In genomic region chr16:84841787-84842300, GRCh38 we compare ENCODE assay signal across 10 cellular contexts. TPM values are rescaled to one million over a fixed set of nuclear protein-coding genes. Genes with fewer than 3 reads are reported as not detected.
DNase-seq lines count a peak whose midpoint lies in the region; ATAC-seq and TF ChIP-seq lines count a peak whose summit lies in the region.
"Had no signal": no experiment of that assay in that cellular context is flagged by ENCODE, and none has a peak within 500 bp of the region (broad histone marks: within the 10 kb centered on the region; RNA-seq: fewer than 3 reads in every experiment).

No MANE protein-coding gene starts in this region.

- peak overlapping the region; percentile 53 for H3K27ac ChIP-seq in PC-3 (ENCODE audit: low read length)
- peak overlapping the region; percentile 72 to 83 (median 76) for H3K27ac ChIP-seq in thyroid gland
- H3K27ac ChIP-seq: SK-N-MC had no signal

- no peak overlapping the region for H3K9ac ChIP-seq in PC-3 (ENCODE audit: low read length)

- peak; percentile 26 for DNase-seq in activated naive CD4-positive, alpha-beta T cell treated with anti-CD3 and anti-CD28 coated beads for 36 hours
- no peak for DNase-seq in activated naive CD4-positive, alpha-beta T cell treated with Interleukin-2 at 50 U/mL for 16 hours
- DNase-seq in PC-3 = peak; percentile 65
- DNase-seq in islet precursor cell = peak; percentile 96
- peak; percentile 91 to 95 for DNase-seq in thyroid gland
- no peak for DNase-seq in activated CD4-positive, alpha-beta T cell treated with anti-CD3 and anti-CD28 coated beads, Interleukin-2, amount 50 U/mL, for 48 hours
- no peak for DNase-seq in RKO (ENCODE audit: low spot score)
- no peak for DNase-seq in NCI-H1048 (lab: John Stamatoyannopoulos, UW)
- DNase-seq: naive B cell had no signal

- H3K4me3 ChIP-seq in PC-3 (ENCODE audit: low read length) (no peak overlapping the region; the same call in 1 of the 2 replicates), thyroid gland (replicated peaks in 1 of 3) (no peak overlapping the region)
- H3K4me3 ChIP-seq: SK-N-MC had no signal

- no peak for TF ChIP-seq CTCF in PC-3 (conservative IDR thresholded peaks at IDR 0.05; ENCODE audit: low read depth, low read length)
- no peak for TF ChIP-seq CTCF in thyroid gland (IDR thresholded peaks at IDR 0.05)

- CTCF ChIA-PET in activated naive CD4-positive, alpha-beta T cell treated with anti-CD3 and anti-CD28 coated beads for 36 hours (lab: Charles Lee) = no interaction called here
- CTCF ChIA-PET in PC-3 (lab: Charles Lee) = no interaction called here

- intact Hi-C loops in activated naive CD4-positive, alpha-beta T cell treated with anti-CD3 and anti-CD28 coated beads for 36 hours (cut with micrococcal nuclease) = no loop called here
- intact Hi-C loops in PC-3 (cut with micrococcal nuclease) = no loop called here
- intact Hi-C loops in thyroid gland (cut with DNase I) = no loop called here

- ATAC-seq in PC-3 = no peak; the same call in 1 of the 2 replicates

- H3K9me3 ChIP-seq in PC-3 (ENCODE audit: low read length) = no peaks in the 10 kb centered on the region
- no peaks in the 10 kb centered on the region for H3K9me3 ChIP-seq in thyroid gland

- H4K20me1 ChIP-seq in PC-3 (ENCODE audit: low read length) = no peaks in the 10 kb centered on the region

- peaks cover 17% of the 10 kb centered on the region for H3K27me3 Mint-ChIP-seq in activated naive CD4-positive, alpha-beta T cell treated with anti-CD3 and anti-CD28 coated beads for 36 hours (ENCODE audit: low read depth)

- H3K4me3 Mint-ChIP-seq in activated naive CD4-positive, alpha-beta T cell treated with anti-CD3 and anti-CD28 coated beads for 36 hours = peak overlapping the region; percentile 32
- H3K4me3 Mint-ChIP-seq: naive B cell had no signal

- H3K36me3 Mint-ChIP-seq in activated naive CD4-positive, alpha-beta T cell treated with anti-CD3 and anti-CD28 coated beads for 36 hours (ENCODE audit: low read depth) = no peaks in the 10 kb centered on the region

- no peaks in the 10 kb centered on the region for H3K79me2 ChIP-seq in PC-3 (ENCODE audit: low read length)

- no peak overlapping the region for H3K27ac Mint-ChIP-seq in activated naive CD4-positive, alpha-beta T cell treated with anti-CD3 and anti-CD28 coated beads for 36 hours
- H3K27ac Mint-ChIP-seq: naive B cell had no signal

- H3F3A ChIP-seq in PC-3 (ENCODE audit: low read length, unreplicated experiment) = no peaks in the 10 kb centered on the region

- H3K9me2 ChIP-seq in PC-3 (replicated peaks; ENCODE audit: low read length) = no peaks in the 10 kb centered on the region

- peaks cover 8% of the 10 kb centered on the region for H3K4me1 Mint-ChIP-seq in activated naive CD4-positive, alpha-beta T cell treated with anti-CD3 and anti-CD28 coated beads for 36 hours (ENCODE audit: low read depth)

- H3K4me1 ChIP-seq in PC-3 (ENCODE audit: insufficient read depth, low read length) (peaks cover 23% of the 10 kb centered on the region), thyroid gland (peaks cover 5 to 53% of the 10 kb centered on the region in 2 donors)

- BruUV-seq in PC-3 (replicated peaks; lab: Mats Ljungman, UMichigan) = no TSS peak

- H3K4me2 ChIP-seq in PC-3 (ENCODE audit: low read length) = 0 out of 2 replicates have a peak overlapping the region, but pooled peaks have one; percentile 31

- H3K36me3 ChIP-seq in PC-3 (ENCODE audit: low read depth, low read length) (no peaks in the 10 kb centered on the region), thyroid gland (peaks cover 0 to 4% of the 10 kb centered on the region in 2 donors)

- H2AFZ ChIP-seq in PC-3 (ENCODE audit: low read length) = no peak overlapping the region

- WGBS in thyroid gland, 2 donors = 24 to 27% methylated on average over 18 of the region's 18 CpGs

- no peaks in the 10 kb centered on the region for H3K9me3 Mint-ChIP-seq in activated naive CD4-positive, alpha-beta T cell treated with anti-CD3 and anti-CD28 coated beads for 36 hours
- H3K9me3 Mint-ChIP-seq: naive B cell had no signal

- POLR2A ChIA-PET in PC-3 (lab: Charles Lee; ENCODE audit: unreplicated experiment) = no interaction called here

- TF ChIP-seq POLR2A in thyroid gland (IDR thresholded peaks at IDR 0.05) = peak in 1 of 2 donors; percentile 88

- H3K27me3 ChIP-seq in PC-3 (ENCODE audit: low read length) (no peaks in the 10 kb centered on the region), thyroid gland (no peaks in the 10 kb centered on the region)

RNA-seq across cellular contexts. Expression of gene CRISPLD2, which starts 22.1 kb away (rescaled TPM):
- total RNA-seq in activated naive CD4-positive, alpha-beta T cell treated with anti-CD3 and anti-CD28 coated beads for 36 hours = under 1 TPM in 1 of 2 experiments, not detected in 1; 0.14 TPM
- total RNA-seq in PC-3 (2014; rRNA removed) (2.8 and 3.2 TPM in 2 replicates), thyroid gland (100 to 1,000 TPM in 2 of 4 donors, 10 to 100 TPM in 2; 48.0 to 261 (median 108) TPM)

Comparison
In these comparisons a context has a peak if more than half of its experiments do, and no peak if none do; other contexts are left out.
1. DNase-seq: peak in activated naive CD4-positive, alpha-beta T cell treated with anti-CD3 and anti-CD28 coated beads for 36 hours (single experiment), PC-3 (single experiment), islet precursor cell (single experiment) and thyroid gland (2 of 2); none in activated naive CD4-positive, alpha-beta T cell treated with Interleukin-2 at 50 U/mL for 16 hours (single experiment), activated CD4-positive, alpha-beta T cell treated with anti-CD3 and anti-CD28 coated beads, Interleukin-2, amount 50 U/mL, for 48 hours (0 of 2), RKO (single experiment) and NCI-H1048 (single experiment).
2. RNA of gene CRISPLD2, which starts 22.1 kb away (total RNA-seq): 48.0 to 261 TPM in thyroid gland; 2.8 to 3.2 TPM in PC-3 and 0.14 TPM in activated naive CD4-positive, alpha-beta T cell treated with anti-CD3 and anti-CD28 coated beads for 36 hours; every median in the first group is over 10 times any median in the second.